10 cellular contexts compared by ENCODE assay signal in genomic region chr20:45470939-45471338, GRCh38. TPM values are rescaled to one million over a fixed set of nuclear protein-coding genes. Genes with fewer than 3 reads are reported as not detected.
DNase-seq lines count a peak whose midpoint lies in the region; ATAC-seq and TF ChIP-seq lines count a peak whose summit lies in the region.
"Had no signal": no experiment of that assay in that cellular context is flagged by ENCODE, and none has a peak within 500 bp of the region (broad histone marks: within the 10 kb centered on the region; RNA-seq: fewer than 3 reads in every experiment).

No MANE protein-coding gene starts in this region.

- no peak for TF ChIP-seq CTCF in AG04449 (IDR thresholded peaks at IDR 0.05; ENCODE audit: insufficient read depth, low read length, missing control alignments)
- TF ChIP-seq CTCF in HFFc6 (IDR thresholded peaks at IDR 0.05) = no peak

- H3K4me1 Mint-ChIP-seq in HFFc6 (ENCODE audit: low read depth) = no peaks in the 10 kb centered on the region

- H3K36me3 ChIP-seq in skeletal muscle tissue (ENCODE audit: control insufficient read depth in 3 of 3, insufficient read depth in 3 of 3, low read length in 3 of 3) = no peaks in the 10 kb centered on the region

- H3K36me3 Mint-ChIP-seq in HFFc6 (ENCODE audit: low read depth) = no peaks in the 10 kb centered on the region

- no peak overlapping the region for H3K27ac ChIP-seq in skeletal muscle tissue (ENCODE audit: low read depth, low read length)

- peaks cover 36% of the 10 kb centered on the region for H3K27me3 Mint-ChIP-seq in HFFc6 (ENCODE audit: insufficient read depth)

- H3K27me3 ChIP-seq in skeletal muscle tissue (ENCODE audit: control insufficient read depth in 3 of 3, insufficient read depth in 3 of 3, low read length in 3 of 3) = peaks cover 32 to 45% (median 45%) of the 10 kb centered on the region in 3 donors

- CTCF ChIA-PET in AG04449 (lab: Yijun Ruan, JAX) = interaction anchor here (0.9 to 1.2 kb wide), 2 partner anchors 153 to 165 kb away, joined by 3 read pairs; no protein-coding TSS in a partner anchor

- H3K9me3 ChIP-seq in skeletal muscle tissue (ENCODE audit: control insufficient read depth in 3 of 3, low read length in 3 of 3) = no peaks in the 10 kb centered on the region

- ATAC-seq in GM19023 (IDR thresholded peaks at IDR 0.05; ENCODE audit: unreplicated experiment) (peak; percentile 27), left ventricle myocardium superior (peak; percentile 12), HG02840 (IDR thresholded peaks at IDR 0.05; ENCODE audit: low FRiP score, unreplicated experiment) (no peak)

- H3K4me3 ChIP-seq in AG04449 (ENCODE audit: low read depth, low read length) (peak overlapping the region; percentile 39), skeletal muscle tissue (ENCODE audit: low read length in 3 of 3) (peak overlapping the region; percentile 3 to 56 (median 43))

- H3K27ac Mint-ChIP-seq in HFFc6 = no peak overlapping the region
- H3K27ac Mint-ChIP-seq: dendritic cell treated with granulocyte-macrophage colony-stimulating factor and Interleukin-4, amounts not matched to agents 40 ng/mL and 50 ng/mL, for 4 days had no signal

- DNase-seq in AG04449 (ENCODE audit: low read depth, low spot score) (no peak), SW480 (ENCODE audit: low spot score) (peak; percentile 23), left ventricle myocardium superior (no peak), NCI-H2029 treated with DMSO at 0.1 percent for 48 hours (lab: John Stamatoyannopoulos, UW) (no peak), HFFc6 (no peak)

- POLR2A ChIA-PET in AG04449 (lab: Yijun Ruan, JAX) = no interaction called here

- H3K4me1 ChIP-seq in skeletal muscle tissue (ENCODE audit: control insufficient read depth in 3 of 3, insufficient read depth in 3 of 3, low read length in 3 of 3) = peaks cover 12 to 16% (median 14%) of the 10 kb centered on the region in 3 donors

- intact Hi-C loops in left ventricle myocardium superior (cut with micrococcal nuclease) = no loop called here

- H3K9me3 Mint-ChIP-seq in HFFc6 = no peaks in the 10 kb centered on the region
- H3K9me3 Mint-ChIP-seq: dendritic cell treated with granulocyte-macrophage colony-stimulating factor and Interleukin-4, amounts not matched to agents 40 ng/mL and 50 ng/mL, for 4 days had no signal

- H3K9ac ChIP-seq in skeletal muscle tissue (ENCODE audit: low read depth in 1 of 3, low read length in 3 of 3) = peak overlapping the region in 1 of 3 donors; percentile 40

- H3K4me3 Mint-ChIP-seq in HFFc6 = no peak overlapping the region

RNA-seq across cellular contexts. Expression of gene WFDC2, which starts 1.4 kb away (rescaled TPM):
- 1.4 TPM for total RNA-seq in left ventricle myocardium superior
- not detected for total RNA-seq in skeletal muscle tissue
- under 1 TPM in 1 of 6 experiments, not detected in 5; 0.97 TPM for total RNA-seq in HFFc6 (2021; fragmentation: NEBNext Ultra II Directional; extraction: Animal tissue kit (Norgen Biotek cat#: 25700))

RNA-seq across cellular contexts. Expression of gene SPINT3, which starts 44.5 kb away (rescaled TPM):
- not detected for total RNA-seq in left ventricle myocardium superior
- total RNA-seq in skeletal muscle tissue = not detected
- not detected for total RNA-seq in HFFc6 (2021; fragmentation: NEBNext Ultra II Directional; extraction: Animal tissue kit (Norgen Biotek cat#: 25700))
- total RNA-seq: subcutaneous adipose tissue had no signal

RNA-seq across cellular contexts. Expression of gene PIGT, which starts 55.0 kb away (rescaled TPM):
- total RNA-seq in left ventricle myocardium superior (115 TPM), skeletal muscle tissue (16.2 TPM)
- 10 to 100 TPM; 76.7 to 94.0 (median 81.8) TPM for total RNA-seq in HFFc6 (2021; fragmentation: NEBNext Ultra II Directional; extraction: Animal tissue kit (Norgen Biotek cat#: 25700))
